Comparison of ENCODE assay signal across 8 cellular contexts in genomic region chr2:237691200-237691907, GRCh38.
DNase-seq lines count a peak whose midpoint lies in the region; ATAC-seq and TF ChIP-seq lines count a peak whose summit lies in the region.

No MANE protein-coding gene starts in this region.

- DNase-seq in OCI-LY7 (ENCODE audit: low spot score) (peak; percentile 62), dorsolateral prefrontal cortex (peak in 3 of 10 donors; percentile 53 to 89 (median 87)), SW 1271 (lab: John Stamatoyannopoulos, UW) (no peak), COLO829 (ENCODE audit: low spot score) (no peak), OCI-M1 (lab: John Stamatoyannopoulos, UW) (no peak)

- ATAC-seq in GM18909 (IDR thresholded peaks at IDR 0.05; ENCODE audit: poor library complexity, unreplicated experiment) (peak; percentile 35), HG02678 (IDR thresholded peaks at IDR 0.05; ENCODE audit: unreplicated experiment) (peak; percentile 37)

- no peaks in the 10 kb centered on the region for H3K9me3 ChIP-seq in OCI-LY7 (ENCODE audit: low read length)
- no peaks in the 10 kb centered on the region for H3K9me3 ChIP-seq in muscle layer of colon (ENCODE audit: low read length)

- no peaks in the 10 kb centered on the region for H3K27me3 ChIP-seq in dorsolateral prefrontal cortex
- H3K27me3 ChIP-seq in muscle layer of colon (ENCODE audit: control insufficient read depth in 1 of 2, insufficient read depth in 2 of 2, low read length in 2 of 2) = no peaks in the 10 kb centered on the region

- peaks cover 42% of the 10 kb centered on the region for H3K79me2 ChIP-seq in OCI-LY7 (ENCODE audit: insufficient read depth, low read depth, low read length)

- peak overlapping the region; percentile 16 for H3K27ac ChIP-seq in OCI-LY7 (ENCODE audit: low read depth, low read length, poor library complexity, severe bottlenecking)
- H3K27ac ChIP-seq in dorsolateral prefrontal cortex = peak overlapping the region in 58 of 59 donors; percentile 26 to 94 (median 84)
- peak overlapping the region; percentile 91 for H3K27ac ChIP-seq in muscle layer of colon (ENCODE audit: low read depth, low read length)

- H3K4me2 ChIP-seq in OCI-LY7 (ENCODE audit: low read length) = peak overlapping the region; percentile 98

- H3K4me1 ChIP-seq in OCI-LY7 (ENCODE audit: insufficient read depth, low read length, poor library complexity, severe bottlenecking) (peaks cover 43% of the 10 kb centered on the region), muscle layer of colon (ENCODE audit: insufficient read depth, low read length) (peaks cover 71% of the 10 kb centered on the region)

- peak overlapping the region; percentile 30 for H3K9ac ChIP-seq in muscle layer of colon (ENCODE audit: low read length)

- H3K36me3 ChIP-seq in OCI-LY7 (ENCODE audit: insufficient read depth, low read length) = peaks cover 14% of the 10 kb centered on the region
- no peaks in the 10 kb centered on the region for H3K36me3 ChIP-seq in muscle layer of colon (ENCODE audit: insufficient read depth, low read length)

- no peaks in the 10 kb centered on the region for H3K9me2 ChIP-seq in OCI-LY7 (ENCODE audit: insufficient read depth, low read length)

- intact Hi-C loops in OCI-LY7 (cut with micrococcal nuclease; ENCODE audit: unreplicated experiment) = loop anchor here (5.0 kb wide), 2 partner anchors 371 to 416 kb away; partner anchors contain the start of gene SCLY
- intact Hi-C loops in dorsolateral prefrontal cortex (cut with DNase I) = no loop called here

- POLR2A ChIA-PET in OCI-LY7 (lab: Charles Lee) = interaction anchor here (0.5 to 12.8 kb wide), 4 partner anchors 18 to 63 kb away, joined by 3 to 290 read pairs (median 3); no protein-coding TSS in a partner anchor

- peak overlapping the region; percentile 35; the same call in 1 of the 2 replicates for H2AFZ ChIP-seq in OCI-LY7 (ENCODE audit: low read length)

- H3K4me3 ChIP-seq in OCI-LY7 (ENCODE audit: low read depth, low read length, poor library complexity, severe bottlenecking) (peak overlapping the region; percentile 72), dorsolateral prefrontal cortex (peak overlapping the region; percentile 54 to 97 (median 78)), muscle layer of colon (ENCODE audit: low read depth in 1 of 2, low read length in 2 of 2) (peak overlapping the region; percentile 60 to 66)

- peaks cover 4% of the 10 kb centered on the region; the same call in 1 of the 2 replicates for H4K20me1 ChIP-seq in OCI-LY7 (ENCODE audit: insufficient read depth, low read length)

- CTCF ChIA-PET in OCI-LY7 (lab: Charles Lee; ENCODE audit: unreplicated experiment) = interaction anchor here (1.2 to 1.4 kb wide), 2 partner anchors 14 to 16 kb away, joined by 3 read pairs; no protein-coding TSS in a partner anchor

- no TSS peak for BruUV-seq in OCI-LY7 (replicated peaks; lab: Mats Ljungman, UMichigan)

- TF ChIP-seq CTCF in OCI-LY7 (conservative IDR thresholded peaks at IDR 0.05; ENCODE audit: low read length) (no peak), dorsolateral prefrontal cortex (IDR thresholded peaks at IDR 0.05 in 54 of 56, conservative IDR thresholded peaks at IDR 0.05 in 2 of 56; ENCODE audit: low read depth in 1 of 56, partially characterized antibody in 56 of 56) (no peak)

Comparison
In these comparisons a context has a peak if more than half of its experiments do, and no peak if none do; other contexts are left out.
1. H3K27ac ChIP-seq: peak in every context shown above with its lines; median percentile 91 in muscle layer of colon; 84 in dorsolateral prefrontal cortex; 16 in OCI-LY7.